2 cellular contexts compared by ENCODE assay signal in genomic region chr6:20261685-20262084, GRCh38.
TF ChIP-seq lines count a peak whose summit lies in the region.

No MANE protein-coding gene starts in this region.

TF ChIP-seq in HepG2, 621 proteins besides CTCF, POLR2A, EP300 and RAD21:
- peak; percentile 59 for TF ChIP-seq CEBPB (IDR thresholded peaks at IDR 0.05; ENCODE audit: borderline replicate concordance, low read depth, low read length)
- TF ChIP-seq, protein P1, sequence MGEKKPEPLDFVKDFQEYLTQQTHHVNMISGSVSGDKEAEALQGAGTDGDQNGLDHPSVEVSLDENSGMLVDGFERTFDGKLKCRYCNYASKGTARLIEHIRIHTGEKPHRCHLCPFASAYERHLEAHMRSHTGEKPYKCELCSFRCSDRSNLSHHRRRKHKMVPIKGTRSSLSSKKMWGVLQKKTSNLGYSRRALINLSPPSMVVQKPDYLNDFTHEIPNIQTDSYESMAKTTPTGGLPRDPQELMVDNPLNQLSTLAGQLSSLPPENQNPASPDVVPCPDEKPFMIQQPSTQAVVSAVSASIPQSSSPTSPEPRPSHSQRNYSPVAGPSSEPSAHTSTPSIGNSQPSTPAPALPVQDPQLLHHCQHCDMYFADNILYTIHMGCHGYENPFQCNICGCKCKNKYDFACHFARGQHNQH (CRISPR knock-in tag; IDR thresholded peaks at IDR 0.05) = no peak
- TF ChIP-seq CREB1 (IDR thresholded peaks at IDR 0.05) = no peak
- no peak for TF ChIP-seq CREB1 (CRISPR knock-in tag; IDR thresholded peaks at IDR 0.05)

TF ChIP-seq in H1, 55 proteins besides CTCF, POLR2A, EP300 and RAD21:
- no peak for TF ChIP-seq GTF2F1 (IDR thresholded peaks at IDR 0.05; ENCODE audit: borderline replicate concordance, low read depth, low read length)
- TF ChIP-seq CEBPB (IDR thresholded peaks at IDR 0.05; ENCODE audit: low read depth, low read length) = peak; percentile 62; the same call in 1 of the 2 replicates
- no peak for TF ChIP-seq GABPA (IDR thresholded peaks at IDR 0.05; ENCODE audit: borderline replicate concordance, insufficient read depth, low read length)
- no peak for TF ChIP-seq SIN3A (conservative IDR thresholded peaks at IDR 0.05 in 1 of 2, IDR thresholded peaks at IDR 0.05 in 1 of 2; ENCODE audit: low read depth in 1 of 2, low read length in 2 of 2)
- TF ChIP-seq ASH2L (IDR thresholded peaks at IDR 0.05; ENCODE audit: low read length) = no peak
- no peak for TF ChIP-seq TAF1 (IDR thresholded peaks at IDR 0.05; ENCODE audit: low read depth, low read length)
- TF ChIP-seq EZH2 (IDR thresholded peaks at IDR 0.05; ENCODE audit: low read depth, low read length, severe bottlenecking) = no peak
